15 cellular contexts compared by ENCODE assay signal in the genomic region with DNA sequence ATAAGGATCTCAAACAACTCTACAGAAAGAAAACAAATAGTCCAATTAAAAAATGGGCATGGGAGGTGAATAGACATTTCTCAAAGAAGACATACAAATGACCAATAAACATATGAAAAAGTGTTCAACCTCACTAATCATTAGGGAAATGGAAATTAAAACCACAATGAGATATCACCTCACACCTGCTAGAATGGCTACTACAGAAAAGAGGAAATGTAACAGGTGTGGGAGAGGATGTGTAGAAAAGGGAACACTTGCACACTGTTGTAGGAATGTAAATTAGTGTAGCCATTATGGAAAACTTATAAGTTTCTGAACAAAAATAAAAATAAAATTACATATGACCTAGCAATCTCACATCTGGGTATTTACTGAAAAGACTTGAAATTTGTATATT. TPM values are rescaled to one million over a fixed set of nuclear protein-coding genes. Genes with fewer than 3 reads are reported as not detected.
DNase-seq lines count a peak whose midpoint lies in the region; ATAC-seq, FAIRE-seq and TF ChIP-seq lines count a peak whose summit lies in the region.
"Not testable (repeated sequence)": the region's sequence is repeated elsewhere in the genome, so short reads cannot be mapped to it uniquely, and the experiment has no call there.
"Had no signal": no experiment of that assay in that cellular context is flagged by ENCODE, and none has a peak within 500 bp of the region (broad histone marks: within the 10 kb centered on the region; RNA-seq: fewer than 3 reads in every experiment).

No MANE protein-coding gene starts in this region.

- H3K9me2 ChIP-seq in OCI-LY1 (ENCODE audit: low read depth, low read length); SU-DHL-6 (replicated peaks; ENCODE audit: insufficient read depth, low read length): not testable (repeated sequence)

- ATAC-seq in GM12878 (peak; percentile 57), naive B cell (ENCODE audit: low read depth in 2 of 2) (peak; percentile 74 to 81)
- peak; percentile 69 to 72 for ATAC-seq in stimulated activated naive B cell treated with anti-CD40 and anti-IgM and Interleukin-4, amounts not matched to agents 10 μg/mL and 1 μg/mL and 100 μg/mL, for 72 hours (replicated peaks)

- DNase-seq in GF-D8 (lab: John Stamatoyannopoulos, UW) (peak; percentile 1), naive B cell (peak; percentile 27)
- DNase-seq in GM12878 (ENCODE audit: low read depth, low spot score); stimulated activated naive B cell treated with anti-CD40 and anti-IgM and Interleukin-4, amounts not matched to agents 10 μg/mL and 1 μg/mL and 100 μg/mL, for 72 hours: not testable (repeated sequence)

- BruUV-seq in GM12878 (replicated peaks; lab: Mats Ljungman, UMichigan), result not testable (repeated sequence)

- not testable (repeated sequence) for H3K4me3 ChIP-seq in OCI-LY1 (ENCODE audit: low read depth, low read length, poor library complexity, severe bottlenecking); SU-DHL-6 (ENCODE audit: insufficient read depth, low read length, poor library complexity, severe bottlenecking); GM12878

- H3K9me3 Mint-ChIP-seq in IgD-negative memory B cell; naive B cell; stimulated activated naive B cell treated with anti-CD40 and anti-IgM and Interleukin-4, amounts not matched to agents 10 μg/mL and 1 μg/mL and 100 μg/mL, for 72 hours: not testable (repeated sequence)

- H3K4me2 ChIP-seq in OCI-LY1 (ENCODE audit: low read length); GM12878 (ENCODE audit: control insufficient read depth, insufficient read depth): not testable (repeated sequence)
- H3K4me2 ChIP-seq in SU-DHL-6 (ENCODE audit: low read depth, low read length, poor library complexity, severe bottlenecking), result peak overlapping the region; percentile 14

- H3K36me3 ChIP-seq in OCI-LY1 (ENCODE audit: insufficient read depth, low read length); SU-DHL-6 (ENCODE audit: low read length); GM12878 (ENCODE audit: control insufficient read depth in 2 of 2, insufficient read depth in 2 of 2, low read length in 1 of 2): not testable (repeated sequence)

- not testable (repeated sequence) for FAIRE-seq in GM12878 (lab: Jason Lieb, UNC)

- TF ChIP-seq POLR2A in GM12878 (IDR thresholded peaks at IDR 0.05; ENCODE audit: low read depth, low read length), result not testable (repeated sequence)

- CTCF ChIA-PET in GM12878 (lab: Yijun Ruan, JAX), result not testable (repeated sequence)

- H3K79me2 ChIP-seq in OCI-LY1 (ENCODE audit: insufficient read depth, low read length); SU-DHL-6 (ENCODE audit: insufficient read depth, low read length); GM12878 (ENCODE audit: control insufficient read depth, insufficient read depth, low read length): not testable (repeated sequence)

- not testable (repeated sequence) for H3K27me3 Mint-ChIP-seq in IgD-negative memory B cell; naive B cell; stimulated activated naive B cell treated with anti-CD40 and anti-IgM and Interleukin-4, amounts not matched to agents 10 μg/mL and 1 μg/mL and 100 μg/mL, for 72 hours

- TF ChIP-seq RAD21 in GM12878 (IDR thresholded peaks at IDR 0.05; ENCODE audit: insufficient read depth, low read depth, low read length), result not testable (repeated sequence)

- H3K9ac ChIP-seq in OCI-LY1 (ENCODE audit: low read length); SU-DHL-6 (ENCODE audit: low read length); GM12878 (ENCODE audit: control insufficient read depth, insufficient read depth, low read length): not testable (repeated sequence)

- H3K27ac ChIP-seq in OCI-LY1 (ENCODE audit: low read depth, low read length, poor library complexity, severe bottlenecking), result peak overlapping the region; percentile 35
- H3K27ac ChIP-seq in SU-DHL-6 (ENCODE audit: low read depth, low read length); GM12878 (ENCODE audit: control insufficient read depth, insufficient read depth): not testable (repeated sequence)

- H3K27me3 ChIP-seq in OCI-LY1 (ENCODE audit: insufficient read depth, low read length); SU-DHL-6 (ENCODE audit: low read length); GM12878 (replicated peaks in 1 of 2; ENCODE audit: control insufficient read depth in 2 of 2, insufficient read depth in 2 of 2, low read length in 1 of 2): not testable (repeated sequence)

- TF ChIP-seq EP300 in GM12878 (IDR thresholded peaks at IDR 0.05; ENCODE audit: borderline replicate concordance in 1 of 2, control insufficient read depth in 1 of 2, low read depth in 2 of 2, low read length in 2 of 2), result not testable (repeated sequence)

- not testable (repeated sequence) for H3K9me3 ChIP-seq in OCI-LY1 (ENCODE audit: low read length); SU-DHL-6 (ENCODE audit: insufficient read depth, low read length); GM12878 (replicated peaks; ENCODE audit: control insufficient read depth, insufficient read depth, low read length)

- H3F3A ChIP-seq in OCI-LY1 (ENCODE audit: insufficient read depth, low read length); SU-DHL-6 (ENCODE audit: insufficient read depth): not testable (repeated sequence)

- not testable (repeated sequence) for H2AFZ ChIP-seq in OCI-LY1 (ENCODE audit: low read length); SU-DHL-6 (ENCODE audit: low read depth, low read length, severe bottlenecking); GM12878 (ENCODE audit: control insufficient read depth, low read depth, low read length)

- in situ Hi-C loops in GM12878 (cut with MboI), result not testable (repeated sequence)

- not testable (repeated sequence) for TF ChIP-seq CTCF in OCI-LY1 (IDR thresholded peaks at IDR 0.05; ENCODE audit: low read length); SU-DHL-6 (IDR thresholded peaks at IDR 0.05; ENCODE audit: insufficient read depth, low read length, poor library complexity, severe bottlenecking); GM12878 (IDR thresholded peaks at IDR 0.05 in 2 of 3, conservative IDR thresholded peaks at IDR 0.05 in 1 of 3; ENCODE audit: control insufficient read depth in 2 of 3, extremely low read depth in 1 of 3, insufficient read depth in 1 of 3, low read depth in 3 of 3, low read length in 3 of 3)

- intact Hi-C loops in GM12878 (cut with micrococcal nuclease; ENCODE audit: unreplicated experiment), result not testable (repeated sequence)

- peak overlapping the region in 3 of 4 donors; percentile 30 to 87 (median 79) for H3K4me3 Mint-ChIP-seq in IgD-negative memory B cell
- H3K4me3 Mint-ChIP-seq in naive B cell, result peak overlapping the region in 7 of 8 donors; percentile 19 to 85 (median 68)
- peak overlapping the region; percentile 1 to 62 for H3K4me3 Mint-ChIP-seq in stimulated activated naive B cell treated with anti-CD40 and anti-IgM and Interleukin-4, amounts not matched to agents 10 μg/mL and 1 μg/mL and 100 μg/mL, for 72 hours

- RAD21 ChIA-PET in GM12878 (lab: Charles Lee; ENCODE audit: unreplicated experiment), result not testable (repeated sequence)

- SMC1A ChIA-PET in GM12878 (lab: Charles Lee; ENCODE audit: uncharacterized antibody, unreplicated experiment), result not testable (repeated sequence)

- peaks cover 16% of the 10 kb centered on the region for H3K4me1 ChIP-seq in OCI-LY1 (ENCODE audit: insufficient read depth, low read length, severe bottlenecking)
- not testable (repeated sequence) for H3K4me1 ChIP-seq in GM12878 (ENCODE audit: control insufficient read depth, insufficient read depth, low read length)

- not testable (repeated sequence) for H4K20me1 ChIP-seq in OCI-LY1 (ENCODE audit: insufficient read depth, low read length); SU-DHL-6 (ENCODE audit: low read depth, low read length); GM12878 (ENCODE audit: control insufficient read depth, insufficient read depth)

- peak overlapping the region in 2 of 3 donors; percentile 19 to 78 for H3K27ac Mint-ChIP-seq in IgD-negative memory B cell
- peak overlapping the region; percentile 91 to 98 (median 92) for H3K27ac Mint-ChIP-seq in naive B cell
- peak overlapping the region; percentile 95 for H3K27ac Mint-ChIP-seq in stimulated activated naive B cell treated with anti-CD40 and anti-IgM and Interleukin-4, amounts not matched to agents 10 μg/mL and 1 μg/mL and 100 μg/mL, for 72 hours

- H3K4me1 Mint-ChIP-seq in IgD-negative memory B cell (peaks cover 14 to 18% (median 17%) of the 10 kb centered on the region in 3 donors), naive B cell (peaks cover 16 to 24% (median 16%) of the 10 kb centered on the region in 3 donors)
- peaks cover 15 to 24% of the 10 kb centered on the region in 2 donors for H3K4me1 Mint-ChIP-seq in stimulated activated naive B cell treated with anti-CD40 and anti-IgM and Interleukin-4, amounts not matched to agents 10 μg/mL and 1 μg/mL and 100 μg/mL, for 72 hours

- H3K36me3 Mint-ChIP-seq in IgD-negative memory B cell, naive B cell: not testable (repeated sequence)
- H3K36me3 Mint-ChIP-seq in stimulated activated naive B cell treated with anti-CD40 and anti-IgM and Interleukin-4, amounts not matched to agents 10 μg/mL and 1 μg/mL and 100 μg/mL, for 72 hours, result peaks cover 4 to 17% of the 10 kb centered on the region in 2 donors

- POLR2A ChIA-PET in GM12878 (lab: Charles Lee), result not testable (repeated sequence)

RNA-seq across cellular contexts. Expression of gene DEFB131B, which starts 7.6 kb away (rescaled TPM):
- polyA plus RNA-seq in IgD-negative memory B cell (not detected), GM12878 (2011; rRNA removed) (not detected in 2 replicates), GM12878 (2014; fragmentation: Illumina TruSeq; extraction: Trizol) (not detected in 2 replicates), GM12878 (2014; fragmentation: Nextera tagmentation; extraction: Ambion mirVana) (not detected), GM12878 (2014; rRNA removed) (not detected in 2 replicates), GM12878 (2016; fragmentation: Nextera tagmentation; extraction: Ambion mirVana) (not detected), naive B cell (ENCODE audit: low read depth in 6 of 6) (not detected)
- not detected in 2 replicates for total RNA-seq in GM12878 (2013; cell fraction: nucleolus; rRNA removed)
- total RNA-seq in GM12878 (2014; rRNA removed) (not detected in 2 replicates), GM12878 (2014; rRNA removed; fragmentation: Illumina TruSeq; extraction: Trizol) (not detected in 2 replicates), GM12878 (2021) (not detected in 2 replicates)
- polyA plus RNA-seq in GM12878 (2011; ENCODE audit: low read depth), result not detected
- polyA plus RNA-seq in GM12878 (2011; cell fraction: cytosol; rRNA removed), result not detected in 2 replicates
- polyA plus RNA-seq in GM12878 (2011; cell fraction: nucleus; rRNA removed), result not detected in 2 replicates
- polyA plus RNA-seq in GM12878 (2012), result not detected in 2 replicates
- not detected in 2 replicates for polyA minus RNA-seq in GM12878 (2011; rRNA and poly(A)+ RNA removed)
- not detected in 2 replicates for polyA minus RNA-seq in GM12878 (2011; cell fraction: cytosol; rRNA and poly(A)+ RNA removed)
- polyA minus RNA-seq in GM12878 (2011; cell fraction: nucleus; rRNA and poly(A)+ RNA removed), result not detected in 2 replicates
- total RNA-seq: A172; A673; Caco-2; CD4-positive, CD25-positive, alpha-beta regulatory T cell; CD8-positive, alpha-beta T cell; GM23338; H4; H9 had no signal
- polyA plus RNA-seq: CD4-positive, CD25-positive, alpha-beta regulatory T cell; GM23338 had no signal

RNA-seq across cellular contexts. Expression of gene DEFB108B, which starts 37.7 kb away (rescaled TPM):
- polyA plus RNA-seq in IgD-negative memory B cell (not detected), GM12878 (2011; rRNA removed) (not detected in 2 replicates), GM12878 (2014; fragmentation: Illumina TruSeq; extraction: Trizol) (not detected in 2 replicates), GM12878 (2014; fragmentation: Nextera tagmentation; extraction: Ambion mirVana) (not detected), GM12878 (2014; rRNA removed) (not detected in 2 replicates), GM12878 (2016; fragmentation: Nextera tagmentation; extraction: Ambion mirVana) (not detected), naive B cell (ENCODE audit: low read depth in 6 of 6) (not detected)
- total RNA-seq in GM12878 (2013; cell fraction: nucleolus; rRNA removed), result not detected in 2 replicates
- total RNA-seq in GM12878 (2014; rRNA removed) (not detected in 2 replicates), GM12878 (2014; rRNA removed; fragmentation: Illumina TruSeq; extraction: Trizol) (not detected in 2 replicates), GM12878 (2021) (not detected in 2 replicates)
- polyA plus RNA-seq in GM12878 (2011; ENCODE audit: low read depth), result not detected
- not detected in 2 replicates for polyA plus RNA-seq in GM12878 (2011; cell fraction: cytosol; rRNA removed)
- polyA plus RNA-seq in GM12878 (2011; cell fraction: nucleus; rRNA removed), result not detected in 2 replicates
- not detected in 2 replicates for polyA plus RNA-seq in GM12878 (2012)
- not detected in 2 replicates for polyA minus RNA-seq in GM12878 (2011; rRNA and poly(A)+ RNA removed)
- polyA minus RNA-seq in GM12878 (2011; cell fraction: cytosol; rRNA and poly(A)+ RNA removed), result not detected in 2 replicates
- polyA minus RNA-seq in GM12878 (2011; cell fraction: nucleus; rRNA and poly(A)+ RNA removed), result not detected in 2 replicates
- total RNA-seq: A172; A673; Caco-2; CD4-positive, CD25-positive, alpha-beta regulatory T cell; CD8-positive, alpha-beta T cell; GM23338; H4; H9 had no signal
- polyA plus RNA-seq: CD4-positive, CD25-positive, alpha-beta regulatory T cell; GM23338 had no signal

RNA-seq across cellular contexts. Expression of gene XNDC1N, which starts 57.7 kb away (rescaled TPM):
- 3.3 TPM for polyA plus RNA-seq in IgD-negative memory B cell
- total RNA-seq in GM12878 (2013; cell fraction: nucleolus; rRNA removed), result 83.3 and 85.6 TPM in 2 replicates
- total RNA-seq in GM12878 (2014; rRNA removed), result 6.2 and 8.5 TPM in 2 replicates
- 12.8 and 13.6 TPM in 2 replicates for total RNA-seq in GM12878 (2014; rRNA removed; fragmentation: Illumina TruSeq; extraction: Trizol)
- 9.8 and 10.4 TPM in 2 replicates for total RNA-seq in GM12878 (2021)
- polyA plus RNA-seq in GM12878 (2011; ENCODE audit: low read depth), result 3.7 TPM
- 6.2 and 8.2 TPM in 2 replicates for polyA plus RNA-seq in GM12878 (2011; rRNA removed)
- 7.1 and 7.9 TPM in 2 replicates for polyA plus RNA-seq in GM12878 (2011; cell fraction: cytosol; rRNA removed)
- 12.0 and 12.8 TPM in 2 replicates for polyA plus RNA-seq in GM12878 (2011; cell fraction: nucleus; rRNA removed)
- polyA plus RNA-seq in GM12878 (2012), result 3.0 TPM in 2 replicates
- 5.7 and 9.7 TPM in 2 replicates for polyA plus RNA-seq in GM12878 (2014; fragmentation: Illumina TruSeq; extraction: Trizol)
- polyA plus RNA-seq in GM12878 (2014; fragmentation: Nextera tagmentation; extraction: Ambion mirVana), result 10 to 100 TPM in 1 of 2 experiments, 1 to 10 TPM in 1; 8.2 to 13.7 TPM
- polyA plus RNA-seq in GM12878 (2014; rRNA removed), result 6.1 and 9.2 TPM in 2 replicates
- polyA plus RNA-seq in GM12878 (2016; fragmentation: Nextera tagmentation; extraction: Ambion mirVana), result 10 to 100 TPM; 11.1 to 12.8 TPM
- polyA minus RNA-seq in GM12878 (2011; rRNA and poly(A)+ RNA removed), result 16.2 and 17.8 TPM in 2 replicates
- 3.6 and 4.3 TPM in 2 replicates for polyA minus RNA-seq in GM12878 (2011; cell fraction: cytosol; rRNA and poly(A)+ RNA removed)
- 19.8 and 32.1 TPM in 2 replicates for polyA minus RNA-seq in GM12878 (2011; cell fraction: nucleus; rRNA and poly(A)+ RNA removed)
- polyA plus RNA-seq in naive B cell (ENCODE audit: low read depth in 6 of 6), result 1 to 10 TPM; 4.5 to 8.4 (median 6.0) TPM

RNA-seq across cellular contexts. Expression of gene RNF121, which starts 58.2 kb away (rescaled TPM):
- polyA plus RNA-seq in IgD-negative memory B cell (13.6 TPM), GM12878 (2011; rRNA removed) (61.2 and 73.7 TPM in 2 replicates), GM12878 (2014; fragmentation: Illumina TruSeq; extraction: Trizol) (36.7 and 47.2 TPM in 2 replicates), GM12878 (2014; fragmentation: Nextera tagmentation; extraction: Ambion mirVana) (10 to 100 TPM in 1 of 2 experiments, 1 to 10 TPM in 1; 8.6 to 19.0 TPM), GM12878 (2014; rRNA removed) (43.7 and 52.5 TPM in 2 replicates), GM12878 (2016; fragmentation: Nextera tagmentation; extraction: Ambion mirVana) (10 to 100 TPM; 19.4 to 22.2 TPM), naive B cell (ENCODE audit: low read depth in 6 of 6) (10 to 100 TPM in 2 of 6 donors, 1 to 10 TPM in 4; 6.5 to 11.3 (median 9.2) TPM)
- total RNA-seq in GM12878 (2013; cell fraction: nucleolus; rRNA removed), result 110 and 113 TPM in 2 replicates
- total RNA-seq in GM12878 (2014; rRNA removed) (41.5 and 42.4 TPM in 2 replicates), GM12878 (2014; rRNA removed; fragmentation: Illumina TruSeq; extraction: Trizol) (23.1 and 27.8 TPM in 2 replicates), GM12878 (2021) (42.9 and 46.0 TPM in 2 replicates)
- polyA plus RNA-seq in GM12878 (2011; ENCODE audit: low read depth), result 38.3 TPM
- 63.4 and 67.6 TPM in 2 replicates for polyA plus RNA-seq in GM12878 (2011; cell fraction: cytosol; rRNA removed)
- polyA plus RNA-seq in GM12878 (2011; cell fraction: nucleus; rRNA removed), result 138 TPM in 2 replicates
- 33.0 and 40.7 TPM in 2 replicates for polyA plus RNA-seq in GM12878 (2012)
- 104 and 123 TPM in 2 replicates for polyA minus RNA-seq in GM12878 (2011; rRNA and poly(A)+ RNA removed)
- polyA minus RNA-seq in GM12878 (2011; cell fraction: cytosol; rRNA and poly(A)+ RNA removed), result 12.0 and 18.3 TPM in 2 replicates
- polyA minus RNA-seq in GM12878 (2011; cell fraction: nucleus; rRNA and poly(A)+ RNA removed), result 54.3 and 96.9 TPM in 2 replicates
